1 cellular context compared by ENCODE assay signal in the genomic region with DNA sequence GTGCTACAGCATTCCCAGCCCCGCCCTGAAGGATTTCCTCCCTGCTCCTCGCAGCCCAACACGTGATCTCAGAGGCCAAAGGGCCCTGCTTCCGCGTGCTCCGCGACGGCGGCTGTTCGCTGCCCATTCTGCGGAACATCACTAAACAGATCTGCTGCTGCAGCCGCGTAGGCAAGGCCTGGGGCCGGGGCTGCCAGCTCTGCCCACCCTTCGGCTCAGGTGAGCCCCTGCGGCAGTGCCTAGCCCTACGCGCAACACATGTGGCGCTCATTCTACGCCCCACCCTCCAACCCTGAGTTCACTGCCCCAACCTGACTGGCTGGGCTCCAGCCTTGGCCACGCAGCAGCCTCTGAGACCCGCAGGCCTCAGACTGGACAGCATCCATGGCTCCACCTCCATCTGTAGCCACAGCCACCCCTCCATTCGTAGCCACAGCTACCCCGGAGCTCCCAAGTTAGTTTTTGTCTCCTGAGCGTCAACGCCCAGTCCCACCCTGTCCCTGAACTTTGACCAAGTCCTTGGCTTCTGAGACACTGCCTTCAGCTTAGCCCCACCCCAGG.
TF ChIP-seq lines count a peak whose summit lies in the region.

No MANE protein-coding gene starts in this region.

TF ChIP-seq in HepG2, 621 proteins besides CTCF, POLR2A, EP300 and RAD21 (continues in another document):
- TF ChIP-seq NFKB2 (CRISPR knock-in tag; IDR thresholded peaks at IDR 0.05; ENCODE audit: borderline replicate concordance) (0 out of 2 replicates have a peak, but pooled peaks have one; percentile 65), ZNF768 (CRISPR knock-in tag; IDR thresholded peaks at IDR 0.05) (peak; percentile 51; the same call in 1 of the 2 replicates), ZNF724P (CRISPR knock-in tag; IDR thresholded peaks at IDR 0.05; ENCODE audit: borderline replicate concordance) (peak; percentile 58; the same call in 1 of the 2 replicates), RARA (CRISPR knock-in tag; IDR thresholded peaks at IDR 0.05) (peak; percentile 46), ONECUT2 (CRISPR knock-in tag; IDR thresholded peaks at IDR 0.05) (no peak), NR2F6 (IDR thresholded peaks at IDR 0.05) (0 out of 2 replicates have a peak, but pooled peaks have one; percentile 20), NR2F6 (CRISPR knock-in tag; IDR thresholded peaks at IDR 0.05) (peak; percentile 80), STAG1 (CRISPR knock-in tag; IDR thresholded peaks at IDR 0.05) (no peak), NFYC (CRISPR knock-in tag; IDR thresholded peaks at IDR 0.05) (no peak), ZNF124 (CRISPR knock-in tag; IDR thresholded peaks at IDR 0.05) (no peak), FOXO4 (CRISPR knock-in tag; conservative IDR thresholded peaks at IDR 0.05) (0 out of 2 replicates have a peak, but pooled peaks have one; percentile 30), MEIS2 (CRISPR knock-in tag; IDR thresholded peaks at IDR 0.05) (no peak), ZNF639 (CRISPR knock-in tag; conservative IDR thresholded peaks at IDR 0.05) (peak; percentile 47; the same call in 1 of the 2 replicates), HOXA3 (CRISPR knock-in tag; IDR thresholded peaks at IDR 0.05) (no peak; the same call in 1 of the 2 replicates), ZBTB38 (CRISPR knock-in tag; IDR thresholded peaks at IDR 0.05) (peak; percentile 61; the same call in 1 of the 2 replicates), SRSF4 (IDR thresholded peaks at IDR 0.05; ENCODE audit: low read depth, low read length, poor library complexity, severe bottlenecking) (no peak), SRF (IDR thresholded peaks at IDR 0.05; ENCODE audit: low read depth, low read length) (no peak), ZNF331 (CRISPR knock-in tag; IDR thresholded peaks at IDR 0.05) (peak; percentile 24; the same call in 1 of the 2 replicates), ZFP1 (CRISPR knock-in tag; IDR thresholded peaks at IDR 0.05) (no peak), SPEN (CRISPR knock-in tag; IDR thresholded peaks at IDR 0.05; ENCODE audit: low read depth) (0 out of 2 replicates have a peak, but pooled peaks have one; percentile 43), FOSL1 (CRISPR knock-in tag; IDR thresholded peaks at IDR 0.05; ENCODE audit: borderline replicate concordance) (no peak), RBAK (CRISPR knock-in tag; IDR thresholded peaks at IDR 0.05) (no peak), SATB2 (CRISPR knock-in tag; IDR thresholded peaks at IDR 0.05) (no peak), SMAD3 (CRISPR knock-in tag; IDR thresholded peaks at IDR 0.05) (no peak), TFE3 (CRISPR knock-in tag; IDR thresholded peaks at IDR 0.05) (peak; percentile 79), ZNF253 (CRISPR knock-in tag; IDR thresholded peaks at IDR 0.05; ENCODE audit: borderline replicate concordance) (peak; percentile 34; the same call in 1 of the 2 replicates), MLLT10 (CRISPR knock-in tag; IDR thresholded peaks at IDR 0.05) (no peak), ZNF383 (CRISPR knock-in tag; IDR thresholded peaks at IDR 0.05; ENCODE audit: borderline replicate concordance) (no peak), EEA1 (CRISPR knock-in tag; IDR thresholded peaks at IDR 0.05; ENCODE audit: borderline replicate concordance) (no peak), GZF1 (CRISPR knock-in tag; IDR thresholded peaks at IDR 0.05) (no peak), ELF3 (CRISPR knock-in tag; IDR thresholded peaks at IDR 0.05) (peak; percentile 61; the same call in 1 of the 2 replicates), ZNF780A (CRISPR knock-in tag; IDR thresholded peaks at IDR 0.05) (0 out of 2 replicates have a peak, but pooled peaks have one; percentile 39), HDAC2 (CRISPR knock-in tag; IDR thresholded peaks at IDR 0.05) (0 out of 2 replicates have a peak, but pooled peaks have one; percentile 30), ZNF777 (CRISPR knock-in tag; IDR thresholded peaks at IDR 0.05) (peak; percentile 42; the same call in 1 of the 2 replicates), NRL (CRISPR knock-in tag; IDR thresholded peaks at IDR 0.05; ENCODE audit: borderline replicate concordance) (0 out of 2 replicates have a peak, but pooled peaks have one; percentile 20), SP4 (CRISPR knock-in tag; IDR thresholded peaks at IDR 0.05) (0 out of 2 replicates have a peak, but pooled peaks have one; percentile 23), ZKSCAN8 (CRISPR knock-in tag; IDR thresholded peaks at IDR 0.05; ENCODE audit: borderline replicate concordance) (no peak), DNMT3B (CRISPR knock-in tag; conservative IDR thresholded peaks at IDR 0.05) (0 out of 2 replicates have a peak, but pooled peaks have one; percentile 69), KDM3A (CRISPR knock-in tag; IDR thresholded peaks at IDR 0.05; ENCODE audit: low read depth) (no peak)
- TF ChIP-seq, protein P1, sequence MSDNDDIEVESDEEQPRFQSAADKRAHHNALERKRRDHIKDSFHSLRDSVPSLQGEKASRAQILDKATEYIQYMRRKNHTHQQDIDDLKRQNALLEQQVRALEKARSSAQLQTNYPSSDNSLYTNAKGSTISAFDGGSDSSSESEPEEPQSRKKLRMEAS (IDR thresholded peaks at IDR 0.05): peak; percentile 97
- TF ChIP-seq, protein P2, sequence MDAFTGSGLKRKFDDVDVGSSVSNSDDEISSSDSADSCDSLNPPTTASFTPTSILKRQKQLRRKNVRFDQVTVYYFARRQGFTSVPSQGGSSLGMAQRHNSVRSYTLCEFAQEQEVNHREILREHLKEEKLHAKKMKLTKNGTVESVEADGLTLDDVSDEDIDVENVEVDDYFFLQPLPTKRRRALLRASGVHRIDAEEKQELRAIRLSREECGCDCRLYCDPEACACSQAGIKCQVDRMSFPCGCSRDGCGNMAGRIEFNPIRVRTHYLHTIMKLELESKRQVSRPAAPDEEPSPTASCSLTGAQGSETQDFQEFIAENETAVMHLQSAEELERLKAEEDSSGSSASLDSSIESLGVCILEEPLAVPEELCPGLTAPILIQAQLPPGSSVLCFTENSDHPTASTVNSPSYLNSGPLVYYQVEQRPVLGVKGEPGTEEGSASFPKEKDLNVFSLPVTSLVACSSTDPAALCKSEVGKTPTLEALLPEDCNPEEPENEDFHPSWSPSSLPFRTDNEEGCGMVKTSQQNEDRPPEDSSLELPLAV (CRISPR knock-in tag; conservative IDR thresholded peaks at IDR 0.05; ENCODE audit: low read depth): no peak
- TF ChIP-seq, protein P3, sequence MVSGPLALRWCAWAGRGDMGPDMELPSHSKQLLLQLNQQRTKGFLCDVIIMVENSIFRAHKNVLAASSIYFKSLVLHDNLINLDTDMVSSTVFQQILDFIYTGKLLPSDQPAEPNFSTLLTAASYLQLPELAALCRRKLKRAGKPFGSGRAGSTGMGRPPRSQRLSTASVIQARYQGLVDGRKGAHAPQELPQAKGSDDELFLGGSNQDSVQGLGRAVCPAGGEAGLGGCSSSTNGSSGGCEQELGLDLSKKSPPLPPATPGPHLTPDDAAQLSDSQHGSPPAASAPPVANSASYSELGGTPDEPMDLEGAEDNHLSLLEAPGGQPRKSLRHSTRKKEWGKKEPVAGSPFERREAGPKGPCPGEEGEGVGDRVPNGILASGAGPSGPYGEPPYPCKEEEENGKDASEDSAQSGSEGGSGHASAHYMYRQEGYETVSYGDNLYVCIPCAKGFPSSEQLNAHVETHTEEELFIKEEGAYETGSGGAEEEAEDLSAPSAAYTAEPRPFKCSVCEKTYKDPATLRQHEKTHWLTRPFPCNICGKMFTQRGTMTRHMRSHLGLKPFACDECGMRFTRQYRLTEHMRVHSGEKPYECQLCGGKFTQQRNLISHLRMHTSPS (CRISPR knock-in tag; IDR thresholded peaks at IDR 0.05; ENCODE audit: low read depth): no peak
- TF ChIP-seq, protein P4, sequence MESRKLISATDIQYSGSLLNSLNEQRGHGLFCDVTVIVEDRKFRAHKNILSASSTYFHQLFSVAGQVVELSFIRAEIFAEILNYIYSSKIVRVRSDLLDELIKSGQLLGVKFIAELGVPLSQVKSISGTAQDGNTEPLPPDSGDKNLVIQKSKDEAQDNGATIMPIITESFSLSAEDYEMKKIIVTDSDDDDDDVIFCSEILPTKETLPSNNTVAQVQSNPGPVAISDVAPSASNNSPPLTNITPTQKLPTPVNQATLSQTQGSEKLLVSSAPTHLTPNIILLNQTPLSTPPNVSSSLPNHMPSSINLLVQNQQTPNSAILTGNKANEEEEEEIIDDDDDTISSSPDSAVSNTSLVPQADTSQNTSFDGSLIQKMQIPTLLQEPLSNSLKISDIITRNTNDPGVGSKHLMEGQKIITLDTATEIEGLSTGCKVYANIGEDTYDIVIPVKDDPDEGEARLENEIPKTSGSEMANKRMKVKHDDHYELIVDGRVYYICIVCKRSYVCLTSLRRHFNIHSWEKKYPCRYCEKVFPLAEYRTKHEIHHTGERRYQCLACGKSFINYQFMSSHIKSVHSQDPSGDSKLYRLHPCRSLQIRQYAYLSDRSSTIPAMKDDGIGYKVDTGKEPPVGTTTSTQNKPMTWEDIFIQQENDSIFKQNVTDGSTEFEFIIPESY (CRISPR knock-in tag; IDR thresholded peaks at IDR 0.05): peak; percentile 71; the same call in 1 of the 2 replicates
- TF ChIP-seq, protein P5, sequence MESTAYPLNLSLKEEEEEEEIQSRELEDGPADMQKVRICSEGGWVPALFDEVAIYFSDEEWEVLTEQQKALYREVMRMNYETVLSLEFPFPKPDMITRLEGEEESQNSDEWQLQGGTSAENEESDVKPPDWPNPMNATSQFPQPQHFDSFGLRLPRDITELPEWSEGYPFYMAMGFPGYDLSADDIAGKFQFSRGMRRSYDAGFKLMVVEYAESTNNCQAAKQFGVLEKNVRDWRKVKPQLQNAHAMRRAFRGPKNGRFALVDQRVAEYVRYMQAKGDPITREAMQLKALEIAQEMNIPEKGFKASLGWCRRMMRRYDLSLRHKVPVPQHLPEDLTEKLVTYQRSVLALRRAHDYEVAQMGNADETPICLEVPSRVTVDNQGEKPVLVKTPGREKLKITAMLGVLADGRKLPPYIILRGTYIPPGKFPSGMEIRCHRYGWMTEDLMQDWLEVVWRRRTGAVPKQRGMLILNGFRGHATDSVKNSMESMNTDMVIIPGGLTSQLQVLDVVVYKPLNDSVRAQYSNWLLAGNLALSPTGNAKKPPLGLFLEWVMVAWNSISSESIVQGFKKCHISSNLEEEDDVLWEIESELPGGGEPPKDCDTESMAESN (CRISPR knock-in tag; conservative IDR thresholded peaks at IDR 0.05): peak; percentile 67; the same call in 1 of the 2 replicates
- TF ChIP-seq, protein P6, sequence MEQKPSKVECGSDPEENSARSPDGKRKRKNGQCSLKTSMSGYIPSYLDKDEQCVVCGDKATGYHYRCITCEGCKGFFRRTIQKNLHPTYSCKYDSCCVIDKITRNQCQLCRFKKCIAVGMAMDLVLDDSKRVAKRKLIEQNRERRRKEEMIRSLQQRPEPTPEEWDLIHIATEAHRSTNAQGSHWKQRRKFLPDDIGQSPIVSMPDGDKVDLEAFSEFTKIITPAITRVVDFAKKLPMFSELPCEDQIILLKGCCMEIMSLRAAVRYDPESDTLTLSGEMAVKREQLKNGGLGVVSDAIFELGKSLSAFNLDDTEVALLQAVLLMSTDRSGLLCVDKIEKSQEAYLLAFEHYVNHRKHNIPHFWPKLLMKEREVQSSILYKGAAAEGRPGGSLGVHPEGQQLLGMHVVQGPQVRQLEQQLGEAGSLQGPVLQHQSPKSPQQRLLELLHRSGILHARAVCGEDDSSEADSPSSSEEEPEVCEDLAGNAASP (CRISPR knock-in tag; IDR thresholded peaks at IDR 0.05; ENCODE audit: borderline replicate concordance): no peak
- TF ChIP-seq, protein P7, sequence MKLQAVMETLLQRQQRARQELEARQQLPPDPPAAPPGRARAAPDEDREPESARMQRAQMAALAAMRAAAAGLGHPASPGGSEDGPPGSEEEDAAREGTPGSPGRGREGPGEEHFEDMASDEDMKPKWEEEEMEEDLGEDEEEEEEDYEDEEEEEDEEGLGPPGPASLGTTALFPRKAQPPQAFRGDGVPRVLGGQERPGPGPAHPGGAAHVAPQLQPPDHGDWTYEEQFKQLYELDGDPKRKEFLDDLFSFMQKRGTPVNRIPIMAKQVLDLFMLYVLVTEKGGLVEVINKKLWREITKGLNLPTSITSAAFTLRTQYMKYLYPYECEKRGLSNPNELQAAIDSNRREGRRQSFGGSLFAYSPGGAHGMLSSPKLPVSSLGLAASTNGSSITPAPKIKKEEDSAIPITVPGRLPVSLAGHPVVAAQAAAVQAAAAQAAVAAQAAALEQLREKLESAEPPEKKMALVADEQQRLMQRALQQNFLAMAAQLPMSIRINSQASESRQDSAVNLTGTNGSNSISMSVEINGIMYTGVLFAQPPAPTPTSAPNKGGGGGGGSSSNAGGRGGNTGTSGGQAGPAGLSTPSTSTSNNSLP (IDR thresholded peaks at IDR 0.05; ENCODE audit: low read depth, low read length): no peak
- TF ChIP-seq, protein P8, sequence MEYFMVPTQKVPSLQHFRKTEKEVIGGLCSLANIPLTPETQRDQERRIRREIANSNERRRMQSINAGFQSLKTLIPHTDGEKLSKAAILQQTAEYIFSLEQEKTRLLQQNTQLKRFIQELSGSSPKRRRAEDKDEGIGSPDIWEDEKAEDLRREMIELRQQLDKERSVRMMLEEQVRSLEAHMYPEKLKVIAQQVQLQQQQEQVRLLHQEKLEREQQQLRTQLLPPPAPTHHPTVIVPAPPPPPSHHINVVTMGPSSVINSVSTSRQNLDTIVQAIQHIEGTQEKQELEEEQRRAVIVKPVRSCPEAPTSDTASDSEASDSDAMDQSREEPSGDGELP (IDR thresholded peaks at IDR 0.05; ENCODE audit: borderline replicate concordance, low read depth): no peak
